2 cellular contexts compared by ENCODE assay signal in the genomic region with DNA sequence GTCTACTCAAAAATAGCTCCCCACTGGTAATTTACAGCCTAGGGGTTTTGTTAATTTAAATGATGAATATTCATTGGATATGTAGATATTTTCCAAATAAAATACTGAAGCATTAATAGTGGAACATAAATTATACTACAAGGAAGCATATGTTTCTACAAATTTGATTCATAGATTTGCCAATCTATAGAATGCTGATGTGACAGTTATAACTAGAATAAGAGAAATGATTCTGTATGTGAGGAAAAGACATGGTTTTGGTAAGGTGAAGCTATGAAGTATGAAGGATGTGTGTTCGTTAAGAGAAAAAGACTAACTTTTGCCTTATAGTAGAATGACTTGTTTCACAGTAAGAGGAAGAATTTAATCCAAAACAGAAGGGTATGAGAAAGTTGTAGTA.
TF ChIP-seq lines count a peak whose summit lies in the region.

No MANE protein-coding gene starts in this region.

TF ChIP-seq in WTC11, 78 proteins besides CTCF, POLR2A, EP300 and RAD21 (continues in another document):
- TF ChIP-seq, protein P1, sequence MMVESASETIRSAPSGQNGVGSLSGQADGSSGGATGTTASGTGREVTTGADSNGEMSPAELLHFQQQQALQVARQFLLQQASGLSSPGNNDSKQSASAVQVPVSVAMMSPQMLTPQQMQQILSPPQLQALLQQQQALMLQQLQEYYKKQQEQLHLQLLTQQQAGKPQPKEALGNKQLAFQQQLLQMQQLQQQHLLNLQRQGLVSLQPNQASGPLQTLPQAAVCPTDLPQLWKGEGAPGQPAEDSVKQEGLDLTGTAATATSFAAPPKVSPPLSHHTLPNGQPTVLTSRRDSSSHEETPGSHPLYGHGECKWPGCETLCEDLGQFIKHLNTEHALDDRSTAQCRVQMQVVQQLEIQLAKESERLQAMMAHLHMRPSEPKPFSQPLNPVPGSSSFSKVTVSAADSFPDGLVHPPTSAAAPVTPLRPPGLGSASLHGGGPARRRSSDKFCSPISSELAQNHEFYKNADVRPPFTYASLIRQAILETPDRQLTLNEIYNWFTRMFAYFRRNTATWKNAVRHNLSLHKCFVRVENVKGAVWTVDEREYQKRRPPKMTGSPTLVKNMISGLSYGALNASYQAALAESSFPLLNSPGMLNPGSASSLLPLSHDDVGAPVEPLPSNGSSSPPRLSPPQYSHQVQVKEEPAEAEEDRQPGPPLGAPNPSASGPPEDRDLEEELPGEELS (CRISPR knock-in tag; IDR thresholded peaks at IDR 0.05), result no peak
- TF ChIP-seq KAT7 (CRISPR knock-in tag; IDR thresholded peaks at IDR 0.05; ENCODE audit: borderline replicate concordance) (no peak), ZNF396 (CRISPR knock-in tag; IDR thresholded peaks at IDR 0.05; ENCODE audit: borderline replicate concordance) (no peak), ZNF121 (CRISPR knock-in tag; IDR thresholded peaks at IDR 0.05) (no peak), CBFB (CRISPR knock-in tag; IDR thresholded peaks at IDR 0.05; ENCODE audit: low read depth) (no peak), GABPB1 (CRISPR knock-in tag; IDR thresholded peaks at IDR 0.05) (no peak)
- TF ChIP-seq, protein P2, sequence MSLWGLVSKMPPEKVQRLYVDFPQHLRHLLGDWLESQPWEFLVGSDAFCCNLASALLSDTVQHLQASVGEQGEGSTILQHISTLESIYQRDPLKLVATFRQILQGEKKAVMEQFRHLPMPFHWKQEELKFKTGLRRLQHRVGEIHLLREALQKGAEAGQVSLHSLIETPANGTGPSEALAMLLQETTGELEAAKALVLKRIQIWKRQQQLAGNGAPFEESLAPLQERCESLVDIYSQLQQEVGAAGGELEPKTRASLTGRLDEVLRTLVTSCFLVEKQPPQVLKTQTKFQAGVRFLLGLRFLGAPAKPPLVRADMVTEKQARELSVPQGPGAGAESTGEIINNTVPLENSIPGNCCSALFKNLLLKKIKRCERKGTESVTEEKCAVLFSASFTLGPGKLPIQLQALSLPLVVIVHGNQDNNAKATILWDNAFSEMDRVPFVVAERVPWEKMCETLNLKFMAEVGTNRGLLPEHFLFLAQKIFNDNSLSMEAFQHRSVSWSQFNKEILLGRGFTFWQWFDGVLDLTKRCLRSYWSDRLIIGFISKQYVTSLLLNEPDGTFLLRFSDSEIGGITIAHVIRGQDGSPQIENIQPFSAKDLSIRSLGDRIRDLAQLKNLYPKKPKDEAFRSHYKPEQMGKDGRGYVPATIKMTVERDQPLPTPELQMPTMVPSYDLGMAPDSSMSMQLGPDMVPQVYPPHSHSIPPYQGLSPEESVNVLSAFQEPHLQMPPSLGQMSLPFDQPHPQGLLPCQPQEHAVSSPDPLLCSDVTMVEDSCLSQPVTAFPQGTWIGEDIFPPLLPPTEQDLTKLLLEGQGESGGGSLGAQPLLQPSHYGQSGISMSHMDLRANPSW (CRISPR knock-in tag; conservative IDR thresholded peaks at IDR 0.05; ENCODE audit: low read depth), result no peak
- TF ChIP-seq, protein P3, sequence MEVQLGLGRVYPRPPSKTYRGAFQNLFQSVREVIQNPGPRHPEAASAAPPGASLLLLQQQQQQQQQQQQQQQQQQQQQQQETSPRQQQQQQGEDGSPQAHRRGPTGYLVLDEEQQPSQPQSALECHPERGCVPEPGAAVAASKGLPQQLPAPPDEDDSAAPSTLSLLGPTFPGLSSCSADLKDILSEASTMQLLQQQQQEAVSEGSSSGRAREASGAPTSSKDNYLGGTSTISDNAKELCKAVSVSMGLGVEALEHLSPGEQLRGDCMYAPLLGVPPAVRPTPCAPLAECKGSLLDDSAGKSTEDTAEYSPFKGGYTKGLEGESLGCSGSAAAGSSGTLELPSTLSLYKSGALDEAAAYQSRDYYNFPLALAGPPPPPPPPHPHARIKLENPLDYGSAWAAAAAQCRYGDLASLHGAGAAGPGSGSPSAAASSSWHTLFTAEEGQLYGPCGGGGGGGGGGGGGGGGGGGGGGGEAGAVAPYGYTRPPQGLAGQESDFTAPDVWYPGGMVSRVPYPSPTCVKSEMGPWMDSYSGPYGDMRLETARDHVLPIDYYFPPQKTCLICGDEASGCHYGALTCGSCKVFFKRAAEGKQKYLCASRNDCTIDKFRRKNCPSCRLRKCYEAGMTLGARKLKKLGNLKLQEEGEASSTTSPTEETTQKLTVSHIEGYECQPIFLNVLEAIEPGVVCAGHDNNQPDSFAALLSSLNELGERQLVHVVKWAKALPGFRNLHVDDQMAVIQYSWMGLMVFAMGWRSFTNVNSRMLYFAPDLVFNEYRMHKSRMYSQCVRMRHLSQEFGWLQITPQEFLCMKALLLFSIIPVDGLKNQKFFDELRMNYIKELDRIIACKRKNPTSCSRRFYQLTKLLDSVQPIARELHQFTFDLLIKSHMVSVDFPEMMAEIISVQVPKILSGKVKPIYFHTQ (CRISPR knock-in tag; IDR thresholded peaks at IDR 0.05), result no peak
- TF ChIP-seq, protein P4, sequence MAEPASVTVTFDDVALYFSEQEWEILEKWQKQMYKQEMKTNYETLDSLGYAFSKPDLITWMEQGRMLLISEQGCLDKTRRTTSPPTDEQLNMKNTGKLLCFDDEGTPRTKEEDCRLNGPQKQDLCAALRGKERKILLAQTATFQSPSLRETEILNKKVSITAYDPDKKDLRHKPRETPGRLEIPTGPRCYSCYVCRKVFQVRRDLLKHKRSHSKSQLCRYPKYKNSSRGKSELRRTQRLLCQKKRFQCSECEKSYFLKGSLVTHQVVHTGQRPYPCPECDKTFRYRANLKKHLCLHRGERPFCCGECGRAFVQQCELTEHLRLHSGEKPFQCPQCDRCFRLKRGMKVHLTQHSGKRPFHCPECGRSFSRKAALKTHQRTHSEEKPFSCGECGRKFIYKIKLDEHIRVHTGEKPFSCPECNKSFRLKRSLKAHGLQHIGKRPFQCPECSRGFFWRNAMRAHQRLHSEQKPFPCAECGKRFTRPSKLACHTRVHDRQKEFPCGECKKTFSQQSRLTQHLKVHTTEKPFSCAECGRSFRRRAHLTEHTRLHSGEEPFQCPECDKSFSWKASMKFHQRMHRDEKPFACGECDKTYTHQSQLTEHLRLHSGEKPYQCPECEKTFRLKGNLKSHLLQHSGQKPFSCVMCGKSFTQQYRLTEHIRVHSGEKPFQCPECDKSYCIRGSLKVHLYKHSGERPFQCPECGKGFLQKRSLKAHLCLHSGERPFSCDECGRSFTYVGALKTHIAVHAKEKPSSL (CRISPR knock-in tag; conservative IDR thresholded peaks at IDR 0.05), result no peak
- TF ChIP-seq, protein P5, sequence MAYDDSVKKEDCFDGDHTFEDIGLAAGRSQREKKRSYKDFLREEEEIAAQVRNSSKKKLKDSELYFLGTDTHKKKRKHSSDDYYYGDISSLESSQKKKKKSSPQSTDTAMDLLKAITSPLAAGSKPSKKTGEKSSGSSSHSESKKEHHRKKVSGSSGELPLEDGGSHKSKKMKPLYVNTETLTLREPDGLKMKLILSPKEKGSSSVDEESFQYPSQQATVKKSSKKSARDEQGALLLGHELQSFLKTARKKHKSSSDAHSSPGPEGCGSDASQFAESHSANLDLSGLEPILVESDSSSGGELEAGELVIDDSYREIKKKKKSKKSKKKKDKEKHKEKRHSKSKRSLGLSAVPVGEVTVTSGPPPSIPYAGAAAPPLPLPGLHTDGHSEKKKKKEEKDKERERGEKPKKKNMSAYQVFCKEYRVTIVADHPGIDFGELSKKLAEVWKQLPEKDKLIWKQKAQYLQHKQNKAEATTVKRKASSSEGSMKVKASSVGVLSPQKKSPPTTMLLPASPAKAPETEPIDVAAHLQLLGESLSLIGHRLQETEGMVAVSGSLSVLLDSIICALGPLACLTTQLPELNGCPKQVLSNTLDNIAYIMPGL (CRISPR knock-in tag; IDR thresholded peaks at IDR 0.05), result no peak

TF ChIP-seq in SK-N-SH, 30 proteins besides CTCF, POLR2A, EP300 and RAD21 (continued from another document):
- TF ChIP-seq, protein P6, sequence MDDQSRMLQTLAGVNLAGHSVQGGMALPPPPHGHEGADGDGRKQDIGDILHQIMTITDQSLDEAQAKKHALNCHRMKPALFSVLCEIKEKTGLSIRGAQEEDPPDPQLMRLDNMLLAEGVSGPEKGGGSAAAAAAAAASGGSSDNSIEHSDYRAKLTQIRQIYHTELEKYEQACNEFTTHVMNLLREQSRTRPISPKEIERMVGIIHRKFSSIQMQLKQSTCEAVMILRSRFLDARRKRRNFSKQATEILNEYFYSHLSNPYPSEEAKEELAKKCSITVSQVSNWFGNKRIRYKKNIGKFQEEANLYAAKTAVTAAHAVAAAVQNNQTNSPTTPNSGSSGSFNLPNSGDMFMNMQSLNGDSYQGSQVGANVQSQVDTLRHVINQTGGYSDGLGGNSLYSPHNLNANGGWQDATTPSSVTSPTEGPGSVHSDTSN (IDR thresholded peaks at IDR 0.05), result no peak
- TF ChIP-seq NFIC (IDR thresholded peaks at IDR 0.05; ENCODE audit: borderline replicate concordance) (no peak), RFX5 (IDR thresholded peaks at IDR 0.05; ENCODE audit: low read length) (no peak), MXI1 (IDR thresholded peaks at IDR 0.05; ENCODE audit: low read depth, low read length) (no peak), SIN3A (IDR thresholded peaks at IDR 0.05; ENCODE audit: borderline replicate concordance, low read depth, low read length) (no peak), GATA2 (CRISPR knock-in tag; IDR thresholded peaks at IDR 0.05) (no peak), TAF1 (IDR thresholded peaks at IDR 0.05; ENCODE audit: borderline replicate concordance, low read depth, low read length) (no peak), YY1 (IDR thresholded peaks at IDR 0.05; ENCODE audit: low read depth) (no peak)
